ENCODE assay signal across 8 cellular contexts in genomic region chr20:62716198-62716940, GRCh38. TPM values are rescaled to one million over a fixed set of nuclear protein-coding genes. Genes with fewer than 3 reads are reported as not detected.
DNase-seq lines count a peak whose midpoint lies in the region; ATAC-seq and FAIRE-seq lines count a peak whose summit lies in the region.

No MANE protein-coding gene starts in this region.

- peak; percentile 85 to 88 for ATAC-seq in activated T-cell treated with anti-CD3 and anti-CD28 coated beads, Interleukin-2, amount 50 U/mL, for 4 hours
- ATAC-seq in HG03432 (IDR thresholded peaks at IDR 0.05; ENCODE audit: unreplicated experiment) (no peak), GM18520 (IDR thresholded peaks at IDR 0.05; ENCODE audit: unreplicated experiment) (no peak), HG03469 (IDR thresholded peaks at IDR 0.05; ENCODE audit: unreplicated experiment) (no peak)

- H3K36me3 Mint-ChIP-seq in activated T-cell treated with anti-CD3 and anti-CD28 coated beads, Interleukin-2, amount 50 U/mL, for 4 hours (ENCODE audit: insufficient read depth) = no peaks in the 10 kb centered on the region

- peak overlapping the region; percentile 22 for H3K4me3 Mint-ChIP-seq in activated T-cell treated with anti-CD3 and anti-CD28 coated beads, Interleukin-2, amount 50 U/mL, for 4 hours

- peak; percentile 58 for FAIRE-seq in urothelium cell line (lab: Jason Lieb, UNC)

- H3K9me3 Mint-ChIP-seq in activated T-cell treated with anti-CD3 and anti-CD28 coated beads, Interleukin-2, amount 50 U/mL, for 4 hours = peaks cover 8% of the 10 kb centered on the region

- peaks cover 26% of the 10 kb centered on the region for H3K4me1 Mint-ChIP-seq in activated T-cell treated with anti-CD3 and anti-CD28 coated beads, Interleukin-2, amount 50 U/mL, for 4 hours (ENCODE audit: low read depth)

- peaks cover 3% of the 10 kb centered on the region for H3K27me3 Mint-ChIP-seq in activated T-cell treated with anti-CD3 and anti-CD28 coated beads, Interleukin-2, amount 50 U/mL, for 4 hours (ENCODE audit: low read depth)

- DNase-seq in activated gamma-delta T cell treated with Interleukin-2 at 50 U/mL for 16 hours (peak; percentile 50), activated gamma-delta T cell (lab: John Stamatoyannopoulos, UW) (no peak), iris pigment epithelial cell (ENCODE audit: low read depth) (peak; percentile 41), urothelium cell line (ENCODE audit: low spot score) (no peak)
- peak; percentile 25 for DNase-seq in activated T-cell treated with anti-CD3 and anti-CD28 coated beads, Interleukin-2, amount 50 U/mL, for 4 hours

RNA-seq across cellular contexts. Expression of gene NTSR1, which starts 7.7 kb away (rescaled TPM):
- total RNA-seq in activated T-cell treated with anti-CD3 and anti-CD28 coated beads, Interleukin-2, amount 50 U/mL, for 4 hours = under 1 TPM in 1 of 3 donors, not detected in 2; 0.08 TPM

Comparison
In these comparisons a context has a peak if more than half of its experiments do, and no peak if none do; other contexts are left out.
1. DNase-seq: peak in activated gamma-delta T cell treated with Interleukin-2 at 50 U/mL for 16 hours (single experiment), activated T-cell treated with anti-CD3 and anti-CD28 coated beads, Interleukin-2, amount 50 U/mL, for 4 hours (single experiment) and iris pigment epithelial cell (single experiment); none in activated gamma-delta T cell (single experiment) and urothelium cell line (single experiment).
2. ATAC-seq: peak in activated T-cell treated with anti-CD3 and anti-CD28 coated beads, Interleukin-2, amount 50 U/mL, for 4 hours (2 of 2); none in HG03432 (single experiment), GM18520 (single experiment) and HG03469 (single experiment).